ENCODE assay signal across 8 cellular contexts in the genomic region with DNA sequence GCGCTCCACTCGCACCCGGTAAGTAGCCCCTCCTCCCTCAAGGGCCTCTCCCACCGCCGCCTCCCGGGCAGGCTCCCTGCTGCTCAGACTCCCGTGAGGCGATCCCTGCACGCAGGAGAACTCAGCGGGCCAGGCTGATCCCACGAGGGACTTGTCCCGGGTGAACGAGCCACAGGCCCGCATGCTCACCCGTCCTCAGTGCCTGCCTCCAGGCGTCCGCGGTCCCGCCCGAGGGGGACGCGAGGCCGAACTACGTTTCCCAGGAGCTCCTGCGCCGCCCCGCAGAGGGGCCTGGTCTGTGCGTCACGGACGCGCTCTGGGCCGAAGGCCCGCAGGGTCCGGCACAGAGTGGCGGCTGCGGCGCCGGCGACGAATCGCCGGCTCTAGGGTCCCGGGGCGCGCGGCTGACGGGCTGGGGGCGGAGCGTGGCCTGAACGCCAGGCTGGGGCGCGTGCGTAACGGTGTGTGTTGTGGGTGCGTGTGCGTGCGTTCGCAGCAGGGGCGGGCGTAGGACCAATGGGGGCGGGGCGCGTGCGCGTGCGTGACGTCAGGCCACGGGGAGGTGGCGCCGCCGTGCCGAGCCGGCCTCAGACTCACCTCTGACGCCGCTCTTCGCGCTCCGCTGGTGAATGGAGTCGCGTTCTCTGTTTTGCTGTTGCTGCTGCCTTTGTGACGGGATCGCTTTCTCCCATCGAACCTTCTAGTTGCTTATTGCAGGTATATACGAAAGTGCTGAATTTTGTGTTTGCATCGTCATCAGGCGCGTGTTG. TPM values are rescaled to one million over a fixed set of nuclear protein-coding genes. Genes with fewer than 3 reads are reported as not detected.
DNase-seq lines count a peak whose midpoint lies in the region; ATAC-seq and TF ChIP-seq lines count a peak whose summit lies in the region.

TSS of gene ZNF10 (plus strand) at position 590 of the 770 bp plus-strand sequence. CDS start 13,866 bp downstream, outside the sequence.
TSS of gene ZNF891 (minus strand) at position 237 of the 770 bp plus-strand sequence. CDS start 8,356 bp downstream, outside the sequence.

- H3K9me3 ChIP-seq in RWPE2 (ENCODE audit: severe bottlenecking) (peaks cover 12% of the 10 kb centered on the region), neural cell (ENCODE audit: low read length) (peaks cover 21% of the 10 kb centered on the region)

- H3K27me3 ChIP-seq in GM23338 (ENCODE audit: insufficient read depth) (no peaks in the 10 kb centered on the region), RWPE2 (ENCODE audit: insufficient read depth, poor library complexity, severe bottlenecking) (no peaks in the 10 kb centered on the region), neural cell (ENCODE audit: insufficient read depth, low read depth, low read length) (no peaks in the 10 kb centered on the region)

- peak within 1 kb of the TSS; percentile 94 for H3K9ac ChIP-seq in neural cell (ENCODE audit: low read length)

- H3K27ac ChIP-seq in GM23338 (ENCODE audit: low read depth) (peak within 1 kb of the TSS; percentile 87), RWPE2 (ENCODE audit: poor library complexity, severe bottlenecking) (peak within 1 kb of the TSS; percentile 77), neural cell (ENCODE audit: low read length) (peak within 1 kb of the TSS; percentile 98)

- H4K20me1 ChIP-seq in GM23338 (replicated peaks; ENCODE audit: insufficient read depth) (no peaks in the 10 kb centered on the region), neural cell (ENCODE audit: insufficient read depth) (no peaks in the 10 kb centered on the region)

- H3K36me3 ChIP-seq in GM23338 (ENCODE audit: insufficient read depth) (peaks cover 40% of the 10 kb centered on the region), RWPE2 (ENCODE audit: low read depth) (peaks cover 13% of the 10 kb centered on the region), neural cell (ENCODE audit: insufficient read depth, low read length) (peaks cover 36% of the 10 kb centered on the region)

- peak; percentile 79 for TF ChIP-seq EP300 in neural cell (conservative IDR thresholded peaks at IDR 0.05; ENCODE audit: poor library complexity, severe bottlenecking)

- H3K27ac Mint-ChIP-seq in GM23338, result peak within 1 kb of the TSS; percentile 99
- H3K27ac Mint-ChIP-seq in stimulated activated naive CD8-positive, alpha-beta T cell treated with anti-CD3 and anti-CD28 coated beads, Interleukin-15, amount 100 ng/mL, for 72 hours, result peak within 1 kb of the TSS; percentile 97 to 99

- H3F3A ChIP-seq in GM23338 (replicated peaks; ENCODE audit: low read depth) (no peaks in the 10 kb centered on the region), neural cell (ENCODE audit: insufficient read depth, low read length, poor library complexity, severe bottlenecking) (no peaks in the 10 kb centered on the region)

- TF ChIP-seq RAD21 in neural cell (conservative IDR thresholded peaks at IDR 0.05), result peak; percentile 18

- H3K4me3 ChIP-seq in GM23338, result peak within 1 kb of the TSS; percentile 68
- H3K4me3 ChIP-seq in RWPE2 (ENCODE audit: severe bottlenecking), result peak within 1 kb of the TSS; percentile 64
- peak within 1 kb of the TSS; percentile 92 for H3K4me3 ChIP-seq in fibroblast of villous mesenchyme (ENCODE audit: low read depth, low read length)
- H3K4me3 ChIP-seq in neural cell (ENCODE audit: low read length), result peak within 1 kb of the TSS; percentile 99

- peaks cover 75% of the 10 kb centered on the region for H3K9me3 Mint-ChIP-seq in GM23338
- H3K9me3 Mint-ChIP-seq in stimulated activated naive CD8-positive, alpha-beta T cell treated with anti-CD3 and anti-CD28 coated beads, Interleukin-15, amount 100 ng/mL, for 72 hours, result peaks cover 40% of the 10 kb centered on the region in 2 donors

- peaks cover 3% of the 10 kb centered on the region; the same call in 2 of the 3 replicates for H3K4me1 Mint-ChIP-seq in GM23338
- H3K4me1 Mint-ChIP-seq in stimulated activated naive CD8-positive, alpha-beta T cell treated with anti-CD3 and anti-CD28 coated beads, Interleukin-15, amount 100 ng/mL, for 72 hours, result peaks cover 19% of the 10 kb centered on the region

- peaks cover 12% of the 10 kb centered on the region for H3K27me3 Mint-ChIP-seq in GM23338 (ENCODE audit: insufficient read depth, low read depth, poor library complexity)
- H3K27me3 Mint-ChIP-seq in stimulated activated naive CD8-positive, alpha-beta T cell treated with anti-CD3 and anti-CD28 coated beads, Interleukin-15, amount 100 ng/mL, for 72 hours, result no peaks in the 10 kb centered on the region

- peak within 1 kb of the TSS; percentile 94 for H3K4me2 ChIP-seq in GM23338
- H3K4me2 ChIP-seq in neural cell (ENCODE audit: low read length), result peak within 1 kb of the TSS; percentile 77

- no peaks in the 10 kb centered on the region for H3K9me2 ChIP-seq in GM23338 (ENCODE audit: insufficient read depth)
- H3K9me2 ChIP-seq in neural cell (ENCODE audit: insufficient read depth, low read length), result no peaks in the 10 kb centered on the region

- no peak for TF ChIP-seq CTCF in GM23338 (conservative IDR thresholded peaks at IDR 0.05; ENCODE audit: low read depth in 2 of 2)
- no peak for TF ChIP-seq CTCF in RWPE2 (IDR thresholded peaks at IDR 0.05; ENCODE audit: poor library complexity, severe bottlenecking)
- no peak for TF ChIP-seq CTCF in fibroblast of villous mesenchyme (IDR thresholded peaks at IDR 0.05; ENCODE audit: insufficient read depth, low read depth, low read length)
- TF ChIP-seq CTCF in neural cell (IDR thresholded peaks at IDR 0.05; ENCODE audit: poor library complexity, severe bottlenecking), result no peak

- H3K36me3 Mint-ChIP-seq in GM23338 (ENCODE audit: low read depth), result peaks cover 90% of the 10 kb centered on the region

- DNase-seq in EH (ENCODE audit: low read depth) (peak; percentile 94), GM23338 (ENCODE audit: low spot score) (peak; percentile 96), LHCN-M2 (ENCODE audit: low read depth) (peak; percentile 94), RWPE2 (ENCODE audit: low spot score) (peak; percentile 94), activated gamma-delta T cell (lab: John Stamatoyannopoulos, UW) (peak; percentile 91), fibroblast of villous mesenchyme (ENCODE audit: low read depth) (peak; percentile 98)
- DNase-seq in stimulated activated naive CD8-positive, alpha-beta T cell treated with anti-CD3 and anti-CD28 coated beads, Interleukin-15, amount 100 ng/mL, for 72 hours, result peak; percentile 98

- H3K79me2 ChIP-seq in GM23338 (replicated peaks; ENCODE audit: insufficient read depth) (peaks cover 85% of the 10 kb centered on the region), neural cell (replicated peaks; ENCODE audit: insufficient read depth, low read length) (peaks cover 58% of the 10 kb centered on the region)

- H3K4me1 ChIP-seq in GM23338 (ENCODE audit: insufficient read depth) (no peaks in the 10 kb centered on the region), RWPE2 (ENCODE audit: insufficient read depth, poor library complexity, severe bottlenecking) (no peaks in the 10 kb centered on the region)

- H2AFZ ChIP-seq in GM23338, result peak within 1 kb of the TSS; percentile 98
- H2AFZ ChIP-seq in neural cell (ENCODE audit: low read depth, low read length), result peak within 1 kb of the TSS; percentile 94

- ATAC-seq in GM23338, result peak; percentile 99
- peak; percentile 98 for ATAC-seq in RWPE2 (ENCODE audit: low read depth)
- ATAC-seq in stimulated activated naive CD8-positive, alpha-beta T cell treated with anti-CD3 and anti-CD28 coated beads, Interleukin-15, amount 100 ng/mL, for 72 hours, result peak; percentile 94

- peak within 1 kb of the TSS; percentile 99 for H3K4me3 Mint-ChIP-seq in GM23338
- H3K4me3 Mint-ChIP-seq in stimulated activated naive CD8-positive, alpha-beta T cell treated with anti-CD3 and anti-CD28 coated beads, Interleukin-15, amount 100 ng/mL, for 72 hours, result peak within 1 kb of the TSS; percentile 87 to 99

TF ChIP-seq in GM23338, 12 proteins besides CTCF, POLR2A, EP300 and RAD21 (continues in another document):
- TF ChIP-seq EZH2phosphoT487 (IDR thresholded peaks at IDR 0.05; ENCODE audit: unreplicated experiment) (no peak), POLR2AphosphoS5 (IDR thresholded peaks at IDR 0.05; ENCODE audit: low read depth) (peak; percentile 97), EZH2 (IDR thresholded peaks at IDR 0.05; ENCODE audit: low read depth, unreplicated experiment) (no peak)

TF ChIP-seq in neural cell, 6 proteins besides CTCF, POLR2A, EP300 and RAD21 (continues in another document):
- TF ChIP-seq TAF1 (IDR thresholded peaks at IDR 0.05; ENCODE audit: low read depth) (peak; percentile 94), POLR2AphosphoS5 (IDR thresholded peaks at IDR 0.05) (peak; percentile 97), SMC3 (conservative IDR thresholded peaks at IDR 0.05; ENCODE audit: poor library complexity) (peak; percentile 21)

RNA-seq across cellular contexts. Expression of gene ZNF10, which starts in this region (rescaled TPM):
- 10.3 and 18.5 TPM in 2 replicates for total RNA-seq in GM23338 (2014; rRNA removed; shearing (Covaris generic))
- polyA plus RNA-seq in GM23338 (2016; fragmentation: Nextera tagmentation; extraction: Ambion mirVana), result 7.3 and 8.2 TPM in 2 replicates
- total RNA-seq in LHCN-M2 (2014; rRNA removed), result 7.2 and 8.1 TPM in 2 replicates
- polyA plus RNA-seq in LHCN-M2 (2012), result 2.1 TPM
- 5.2 TPM in 2 replicates for total RNA-seq in fibroblast of villous mesenchyme
- polyA plus RNA-seq in neural cell, result 46.5 and 52.3 TPM in 2 replicates
- 118 and 154 TPM in 2 replicates for polyA minus RNA-seq in neural cell

RNA-seq across cellular contexts. Expression of gene ZNF891, which starts in this region (rescaled TPM):
- total RNA-seq in GM23338 (2014; rRNA removed; shearing (Covaris generic)), result 5.4 and 5.5 TPM in 2 replicates
- polyA plus RNA-seq in GM23338 (2016; fragmentation: Nextera tagmentation; extraction: Ambion mirVana) (1.6 and 1.8 TPM in 2 replicates), neural cell (9.4 and 10.4 TPM in 2 replicates)
- total RNA-seq in LHCN-M2 (2014; rRNA removed) (1.0 and 1.2 TPM in 2 replicates), fibroblast of villous mesenchyme (0.86 and 0.97 TPM in 2 replicates)
- polyA plus RNA-seq in LHCN-M2 (2012), result 0.23 TPM
- polyA minus RNA-seq in neural cell, result 22.4 and 24.1 TPM in 2 replicates

Comparison
In these comparisons a context has a peak if more than half of its experiments do, and no peak if none do; other contexts are left out.
1. Peak in every context shown above with its lines: DNase-seq, ATAC-seq, H3K4me3 ChIP-seq and H3K27ac ChIP-seq.